21 cellular contexts compared by ENCODE assay signal in the genomic region with DNA sequence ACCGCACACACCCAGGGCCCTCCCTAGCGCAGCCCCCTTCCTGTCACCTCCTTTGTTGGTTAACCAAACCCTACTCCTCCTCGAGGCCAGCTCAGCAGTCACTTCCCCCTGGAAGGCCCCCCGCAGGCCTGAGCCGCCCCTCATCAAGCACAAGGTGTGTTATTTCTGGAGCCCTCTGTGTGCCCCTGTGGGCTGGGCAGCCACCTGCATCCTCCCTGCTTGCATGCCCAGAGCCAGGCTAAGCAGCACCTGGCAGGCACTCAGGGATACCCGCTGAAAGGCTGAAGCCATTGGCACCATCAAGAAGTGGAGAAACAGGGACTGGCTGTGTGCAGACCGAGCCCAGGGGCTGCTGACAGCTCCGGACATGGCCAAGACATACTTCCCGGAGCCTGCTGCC.
DNase-seq lines count a peak whose midpoint lies in the region; ATAC-seq, FAIRE-seq and TF ChIP-seq lines count a peak whose summit lies in the region.
"Had no signal": no experiment of that assay in that cellular context is flagged by ENCODE, and none has a peak within 500 bp of the region (broad histone marks: within the 10 kb centered on the region; RNA-seq: fewer than 3 reads in every experiment).

No MANE protein-coding gene starts in this region.

- POLR2A ChIA-PET in H1 (lab: Charles Lee; ENCODE audit: partially characterized antibody) = interaction anchor here (0.7 kb wide), 1 partner anchor 26 kb away, joined by 3 read pairs; no protein-coding TSS in a partner anchor

- H3K4me1 ChIP-seq in H1 (replicated peaks in 1 of 4; ENCODE audit: control insufficient read depth in 3 of 4, insufficient read depth in 4 of 4, low read length in 3 of 4) (peaks cover 0 to 19% (median 13%) of the 10 kb centered on the region in 4 experiments; a peak in 6 of 7 replicates), osteoblast (ENCODE audit: insufficient read depth, low read length) (no peaks in the 10 kb centered on the region)
- H3K4me1 ChIP-seq: HAP-1 had no signal

- intact Hi-C loops in Right ventricle myocardium inferior (cut with DNase I) (no loop called here), cardiac septum (cut with DNase I) (no loop called here)

- H3K9ac ChIP-seq in H1 (replicated peaks in 1 of 4; ENCODE audit: extremely low read depth in 1 of 4, low read depth in 3 of 4, low read length in 3 of 4) = no peak overlapping the region

- H4K20me1 ChIP-seq in H1 (replicated peaks in 1 of 2; ENCODE audit: control insufficient read depth in 1 of 2, insufficient read depth in 2 of 2, low read length in 2 of 2) = no peaks in the 10 kb centered on the region
- H4K20me1 ChIP-seq in osteoblast (ENCODE audit: insufficient read depth, low read length) = peaks cover 22% of the 10 kb centered on the region

- TF ChIP-seq EP300 in H1 (IDR thresholded peaks at IDR 0.05; ENCODE audit: borderline replicate concordance in 1 of 2, low read depth in 2 of 2, low read length in 2 of 2) = no peak

- no peak for FAIRE-seq in H1 (lab: Jason Lieb, UNC)
- FAIRE-seq: GM12891 had no signal

- H3K27ac ChIP-seq in H1 (ENCODE audit: low read depth, low read length) (no peak overlapping the region), osteoblast (ENCODE audit: low read depth, low read length) (no peak overlapping the region)
- H3K27ac ChIP-seq: 22Rv1 had no signal

- no peak overlapping the region for H4K5ac ChIP-seq in H1 (ENCODE audit: insufficient read length, low read depth, low read length)

- ATAC-seq in Right ventricle myocardium inferior (no peak), HG02610 (IDR thresholded peaks at IDR 0.05; ENCODE audit: unreplicated experiment) (no peak), HG03097 (IDR thresholded peaks at IDR 0.05; ENCODE audit: low FRiP score, unreplicated experiment) (no peak)
- ATAC-seq: CD8-positive, alpha-beta T cell; PC-3 had no signal

- no peaks in the 10 kb centered on the region for H3K79me1 ChIP-seq in H1 (ENCODE audit: low read depth, low read length)

- H3K36me3 ChIP-seq in H1 (ENCODE audit: control insufficient read depth in 2 of 4, insufficient read depth in 4 of 4, low read length in 3 of 4) (no peaks in the 10 kb centered on the region), osteoblast (ENCODE audit: insufficient read depth, low read length) (peaks cover 38% of the 10 kb centered on the region)
- H3K36me3 ChIP-seq: HAP-1 had no signal

- WGBS in H1 (ENCODE audit: extremely low coverage in 1 of 2, insufficient coverage in 1 of 2, insufficient read length in 1 of 2, insufficient replicate concordance in 2 of 2, low coverage in 1 of 2, low lambda C conversion rate in 2 of 2, missing lambda C conversion rate in 1 of 2), 2 experiments = 87% methylated on average over 9 of the region's 9 CpGs; no CpG with 5 or more reads in 1 of the 2 experiments

- H2BK5ac ChIP-seq in H1 (ENCODE audit: low read depth, low read length) = no peak overlapping the region; the same call in 1 of the 2 replicates

- no peak for TF ChIP-seq RAD21 in H1 (IDR thresholded peaks at IDR 0.05 in 1 of 2, conservative IDR thresholded peaks at IDR 0.05 in 1 of 2; ENCODE audit: low read depth in 2 of 2, low read length in 2 of 2)

- H2AFZ ChIP-seq in H1 (ENCODE audit: low read length) = no peak overlapping the region
- H2AFZ ChIP-seq in osteoblast (ENCODE audit: low read length) = no peak overlapping the region

- DNase-seq in Right ventricle myocardium inferior (ENCODE audit: missing footprints) (peak; percentile 25), cardiac septum (ENCODE audit: low spot score) (no peak), NB4 (ENCODE audit: low read depth) (peak; percentile 72), H1 (ENCODE audit: low read depth in 1 of 2, low spot score in 2 of 2) (no peak), osteoblast (ENCODE audit: insufficient read length, low spot score, missing footprints) (peak; percentile 78)
- DNase-seq in activated T-cell treated with anti-CD3 and anti-CD28 coated beads, Interleukin-2, amount 50 U/mL, for 48 hours = no peak
- DNase-seq: ACHN; C1 segment of cervical spinal cord; CD8-positive, alpha-beta T cell; Kasumi-1; NCI-H1694 treated with DMSO at 0.1 percent for 48 hours; NCI-H2081 treated with DMSO at 0.1 percent for 48 hours; NCI-H446 treated with DMSO at 0.1 percent for 48 hours; NCI-H526 treated with DMSO at 0.1 percent for 48 hours; PC-3; SIG-M5 had no signal

- no peak overlapping the region for H4K91ac ChIP-seq in H1 (replicated peaks; ENCODE audit: insufficient read length, low read length)

- no peaks in the 10 kb centered on the region for H3K79me2 ChIP-seq in H1 (ENCODE audit: control insufficient read depth in 1 of 2, insufficient read depth in 2 of 2, low read length in 2 of 2)
- H3K79me2 ChIP-seq in osteoblast (ENCODE audit: insufficient read depth, low read length) = peaks cover 23% of the 10 kb centered on the region

- H3K14ac ChIP-seq in H1 (ENCODE audit: insufficient read length) = no peak overlapping the region

- H2BK120ac ChIP-seq in H1 (replicated peaks; ENCODE audit: low read depth, low read length) = no peak overlapping the region

- no peak overlapping the region for H4K8ac ChIP-seq in H1 (ENCODE audit: extremely low read depth, insufficient read depth, low read length)

- no peaks in the 10 kb centered on the region for H3K23me2 ChIP-seq in H1 (ENCODE audit: low read depth, low read length)

- H3K27me3 ChIP-seq in H1 (replicated peaks in 1 of 4; ENCODE audit: control insufficient read depth in 3 of 4, extremely low read depth in 1 of 4, insufficient read depth in 3 of 4, low read length in 3 of 4) = no peaks in the 10 kb centered on the region
- H3K27me3 ChIP-seq in osteoblast (ENCODE audit: insufficient read depth, low read length) = no peaks in the 10 kb centered on the region

- CTCF ChIA-PET in H1 (lab: Charles Lee; ENCODE audit: partially characterized antibody) = interaction anchor here (0.6 to 3.5 kb wide), 3 partner anchors 15 to 226 kb away, joined by 3 to 20 read pairs (median 7); no protein-coding TSS in a partner anchor

- no peak for TF ChIP-seq CTCF in NB4 (IDR thresholded peaks at IDR 0.05; ENCODE audit: low read depth, low read length)
- no peak for TF ChIP-seq CTCF in H1 (IDR thresholded peaks at IDR 0.05; ENCODE audit: control extremely low read depth in 1 of 3, insufficient read depth in 1 of 3, low read depth in 1 of 3, low read length in 3 of 3)
- no peak for TF ChIP-seq CTCF in osteoblast (IDR thresholded peaks at IDR 0.05; ENCODE audit: extremely low read depth, low read depth, low read length)

- no peak overlapping the region for H3K56ac ChIP-seq in H1 (replicated peaks; ENCODE audit: insufficient read length, low read depth, low read length)

- H3K23ac ChIP-seq in H1 (ENCODE audit: insufficient read length) = no peak overlapping the region

- H3K4me2 ChIP-seq in H1 (ENCODE audit: insufficient read depth in 1 of 2, low read depth in 2 of 2, low read length in 2 of 2) (no peak overlapping the region), osteoblast (ENCODE audit: insufficient read depth, low read length) (no peak overlapping the region)

- TF ChIP-seq POLR2A in NB4 (IDR thresholded peaks at IDR 0.05; ENCODE audit: extremely low read depth, insufficient read length) (no peak), H1 (IDR thresholded peaks at IDR 0.05; ENCODE audit: control extremely low read depth in 1 of 2, low read depth in 2 of 2, low read length in 2 of 2) (no peak)

- H3K18ac ChIP-seq in H1 (ENCODE audit: extremely low read depth, low read length) = no peak overlapping the region

- H2AK5ac ChIP-seq in H1 (ENCODE audit: low read depth, low read length) = no peak overlapping the region; the same call in 1 of the 2 replicates

- no peak overlapping the region for H3K4ac ChIP-seq in H1 (replicated peaks; ENCODE audit: insufficient read length, low read depth, low read length)

- H3K9me3 ChIP-seq in H1 (ENCODE audit: insufficient read depth in 2 of 2, low read depth in 1 of 2, low read length in 1 of 2) (no peaks in the 10 kb centered on the region), osteoblast (ENCODE audit: low read depth, low read length) (no peaks in the 10 kb centered on the region)
- H3K9me3 ChIP-seq: HAP-1 had no signal

- no peak overlapping the region for H2BK20ac ChIP-seq in H1 (ENCODE audit: low read length)

- H2BK15ac ChIP-seq in H1 (ENCODE audit: low read length) = peak overlapping the region; percentile 29; the same call in 1 of the 2 replicates

- 0 out of 2 replicates have a peak overlapping the region, but pooled peaks have one; percentile 50 for H2BK12ac ChIP-seq in H1 (ENCODE audit: low read depth, low read length)

- H3K4me3 ChIP-seq in NB4 (ENCODE audit: low read depth, low read length) (no peak overlapping the region), H1 (ENCODE audit: extremely low read depth in 1 of 4, insufficient read depth in 2 of 4, low read depth in 3 of 4, low read length in 4 of 4) (no peak overlapping the region), osteoblast (ENCODE audit: insufficient read depth, low read length) (no peak overlapping the region)
- H3K4me3 ChIP-seq: HAP-1 had no signal

TF ChIP-seq in H1, 55 proteins besides CTCF, POLR2A, EP300 and RAD21:
- TF ChIP-seq TEAD4 (IDR thresholded peaks at IDR 0.05; ENCODE audit: low read depth, low read length) = no peak
- no peak for TF ChIP-seq RBBP5 (IDR thresholded peaks at IDR 0.05; ENCODE audit: borderline replicate concordance, low read depth, low read length)
- TF ChIP-seq CBX5 (IDR thresholded peaks at IDR 0.05; ENCODE audit: low read depth, low read length) = no peak
- TF ChIP-seq KDM5A (IDR thresholded peaks at IDR 0.05; ENCODE audit: low read length) = no peak
- TF ChIP-seq JUN (IDR thresholded peaks at IDR 0.05; ENCODE audit: low read depth, low read length) = no peak
- TF ChIP-seq KDM4A (IDR thresholded peaks at IDR 0.05; ENCODE audit: low read depth, low read length, severe bottlenecking) = no peak
- TF ChIP-seq CHD2 (IDR thresholded peaks at IDR 0.05; ENCODE audit: low read length) = no peak
- no peak for TF ChIP-seq NANOG (IDR thresholded peaks at IDR 0.05; ENCODE audit: insufficient read depth, low read depth, low read length, poor library complexity, severe bottlenecking)
- no peak for TF ChIP-seq HDAC6 (IDR thresholded peaks at IDR 0.05; ENCODE audit: low read depth, low read length)
- no peak for TF ChIP-seq PHF8 (conservative IDR thresholded peaks at IDR 0.05; ENCODE audit: low read depth, low read length)
- TF ChIP-seq BACH1 (IDR thresholded peaks at IDR 0.05; ENCODE audit: low read length) = no peak
- no peak for TF ChIP-seq SRF (IDR thresholded peaks at IDR 0.05; ENCODE audit: low read depth, low read length)

Comparison
In these comparisons a context has a peak if more than half of its experiments do, and no peak if none do; other contexts are left out.
1. DNase-seq: peak in Right ventricle myocardium inferior (single experiment), NB4 (single experiment) and osteoblast (single experiment); none in cardiac septum (single experiment), H1 (0 of 2) and activated T-cell treated with anti-CD3 and anti-CD28 coated beads, Interleukin-2, amount 50 U/mL, for 48 hours (0 of 2).